In the genomic region with DNA sequence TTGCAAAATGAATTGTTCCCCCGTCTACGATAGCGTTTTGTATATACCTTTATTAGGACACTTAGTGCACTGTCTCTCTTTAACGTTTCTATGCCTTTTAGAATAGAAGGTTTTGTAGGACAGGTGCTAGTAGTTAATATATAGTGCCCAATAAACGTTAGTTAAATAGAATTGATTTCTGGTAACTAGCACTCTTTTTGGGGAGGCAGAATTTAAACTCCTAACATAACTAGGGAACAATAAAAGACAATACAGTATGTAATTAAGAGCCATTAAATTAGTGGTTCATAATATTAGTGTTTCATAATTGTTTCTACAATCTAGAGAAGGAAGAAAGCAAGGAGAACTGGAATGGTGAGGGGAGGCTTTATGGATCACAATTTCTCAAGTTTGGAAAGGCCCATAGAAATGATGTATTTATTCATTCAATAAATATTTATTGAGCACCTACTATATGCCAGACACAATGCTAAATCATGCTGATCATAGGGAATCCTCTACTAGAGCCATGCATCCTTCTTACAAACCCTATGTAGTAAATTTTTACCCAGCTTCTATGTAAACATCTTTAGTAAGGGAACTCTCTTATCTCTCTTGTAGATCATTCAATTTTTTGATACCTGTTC, we compare ENCODE assay signal across 8 cellular contexts. TPM values are rescaled to one million over a fixed set of nuclear protein-coding genes. Genes with fewer than 3 reads are reported as not detected.
A peak's percentile ranks its signal among the peaks of the same experiment; 100 is the strongest.
DNase-seq lines count a peak whose midpoint lies in the region; ATAC-seq, FAIRE-seq and TF ChIP-seq lines count a peak whose summit lies in the region.

No MANE protein-coding gene starts in this region.

- no TSS peak for BruUV-seq in HCT116 (replicated peaks; lab: Mats Ljungman, UMichigan)

- H3K4me3 ChIP-seq in HCT116 (replicated peaks in 1 of 2; ENCODE audit: low read depth in 1 of 2, low read length in 2 of 2), result peak overlapping the region; percentile 70 to 73
- H3K4me3 ChIP-seq in hepatocyte, result peak overlapping the region; percentile 27
- H3K4me3 ChIP-seq in small intestine (ENCODE audit: low read depth in 1 of 2, low read length in 2 of 2), result peak overlapping the region; percentile 50 to 56

- no peak for ATAC-seq in HCT116
- no peak for ATAC-seq in activated CD8-positive, alpha-beta T cell treated with anti-CD3 and anti-CD28 coated beads for 36 hours
- no peak for ATAC-seq in GM21390 (IDR thresholded peaks at IDR 0.05; ENCODE audit: unreplicated experiment)
- no peak for ATAC-seq in GM18502 (IDR thresholded peaks at IDR 0.05; ENCODE audit: poor library complexity, unreplicated experiment)
- ATAC-seq in GM21447 (IDR thresholded peaks at IDR 0.05; ENCODE audit: unreplicated experiment), result no peak
- no peak for ATAC-seq in HG02642 (IDR thresholded peaks at IDR 0.05; ENCODE audit: poor library complexity, unreplicated experiment)

- FAIRE-seq in small intestine (lab: Jason Lieb, UNC), result no peak

- H3K36me3 Mint-ChIP-seq in activated CD8-positive, alpha-beta T cell treated with anti-CD3 and anti-CD28 coated beads for 36 hours (ENCODE audit: low read depth), result peaks cover 31% of the 10 kb centered on the region

- no peaks in the 10 kb centered on the region for H3K79me2 ChIP-seq in HCT116 (ENCODE audit: insufficient read depth, low read length)
- H3K79me2 ChIP-seq in hepatocyte, result peaks cover 5% of the 10 kb centered on the region

- H3K4me1 Mint-ChIP-seq in activated CD8-positive, alpha-beta T cell treated with anti-CD3 and anti-CD28 coated beads for 36 hours (ENCODE audit: low read depth), result peaks cover 21% of the 10 kb centered on the region

- H3K9ac ChIP-seq in HCT116 (ENCODE audit: low read length), result peak overlapping the region; percentile 67

- H3K27me3 Mint-ChIP-seq in activated CD8-positive, alpha-beta T cell treated with anti-CD3 and anti-CD28 coated beads for 36 hours, result no peaks in the 10 kb centered on the region

- no peak for TF ChIP-seq RAD21 in HCT116 (IDR thresholded peaks at IDR 0.05; ENCODE audit: low read depth)

- peaks cover 6% of the 10 kb centered on the region for H3K9me3 Mint-ChIP-seq in activated CD8-positive, alpha-beta T cell treated with anti-CD3 and anti-CD28 coated beads for 36 hours

- H3K36me3 ChIP-seq in HCT116 (ENCODE audit: control insufficient read depth in 1 of 2, insufficient read depth in 2 of 2, low read length in 2 of 2) (no peaks in the 10 kb centered on the region), hepatocyte (replicated peaks; ENCODE audit: insufficient read depth, low read depth) (no peaks in the 10 kb centered on the region), small intestine (ENCODE audit: control insufficient read depth in 2 of 2, insufficient read depth in 2 of 2, low read length in 2 of 2) (no peaks in the 10 kb centered on the region)

- DNase-seq in HCT116 (ENCODE audit: low read depth, low spot score) (no peak), hepatocyte (ENCODE audit: low spot score) (no peak), small intestine (no peak)
- DNase-seq in activated CD8-positive, alpha-beta T cell treated with anti-CD3 and anti-CD28 coated beads for 36 hours, result no peak

- H3K9me3 ChIP-seq in HCT116 (ENCODE audit: control insufficient read depth in 1 of 2, insufficient read depth in 1 of 2, low read depth in 1 of 2, low read length in 2 of 2), result no peaks in the 10 kb centered on the region; a peak in 1 of 4 replicates
- H3K9me3 ChIP-seq in hepatocyte (ENCODE audit: low read depth), result no peaks in the 10 kb centered on the region
- no peaks in the 10 kb centered on the region for H3K9me3 ChIP-seq in small intestine (ENCODE audit: control insufficient read depth, low read depth)

- CTCF ChIA-PET in HCT116 (lab: Charles Lee), result interaction anchor here (0.7 to 2.4 kb wide), 8 partner anchors 12 to 120 kb away, joined by 4 to 11 read pairs (median 8); a partner anchor contains a TSS
- CTCF ChIA-PET in activated CD8-positive, alpha-beta T cell treated with anti-CD3 and anti-CD28 coated beads for 36 hours (lab: Charles Lee), result interaction anchor here (0.7 to 8.9 kb wide), 11 partner anchors 13 to 120 kb away, joined by 3 to 93 read pairs (median 5); a partner anchor contains a TSS

- peak overlapping the region; percentile 92 for H3K4me3 Mint-ChIP-seq in activated CD8-positive, alpha-beta T cell treated with anti-CD3 and anti-CD28 coated beads for 36 hours

- H3K27ac Mint-ChIP-seq in activated CD8-positive, alpha-beta T cell treated with anti-CD3 and anti-CD28 coated beads for 36 hours, result peak overlapping the region; percentile 91

- H3K27ac ChIP-seq in HCT116 (ENCODE audit: low read depth, low read length) (peak overlapping the region; percentile 64), hepatocyte (peak overlapping the region; percentile 89), small intestine (ENCODE audit: low read depth in 1 of 2, low read length in 1 of 2) (peak overlapping the region; percentile 60 to 96)

- H2AFZ ChIP-seq in HCT116 (ENCODE audit: low read depth, low read length, poor library complexity, severe bottlenecking) (peak overlapping the region; percentile 42), hepatocyte (peak overlapping the region; percentile 70)

- H3K9me2 ChIP-seq in HCT116 (ENCODE audit: insufficient read depth), result no peaks in the 10 kb centered on the region
- no peaks in the 10 kb centered on the region for H3K9me2 ChIP-seq in hepatocyte (replicated peaks; ENCODE audit: insufficient read depth)

- intact Hi-C loops in HCT116 (cut with micrococcal nuclease), result loop anchor here (1.0 kb wide), 1 partner anchor 8 kb away; no protein-coding TSS in a partner anchor
- intact Hi-C loops in activated CD8-positive, alpha-beta T cell treated with anti-CD3 and anti-CD28 coated beads for 36 hours (cut with micrococcal nuclease), result loop anchor here (2.0 kb wide), 1 partner anchor 32 kb away; a partner anchor contains a TSS

- H3K27me3 ChIP-seq in HCT116 (ENCODE audit: insufficient read depth, low read length) (no peaks in the 10 kb centered on the region), hepatocyte (peaks cover 14% of the 10 kb centered on the region), small intestine (ENCODE audit: control insufficient read depth in 2 of 2, insufficient read depth in 2 of 2, low read length in 2 of 2) (no peaks in the 10 kb centered on the region)

- RAD21 ChIA-PET in HCT116 (lab: Charles Lee; ENCODE audit: low non-redundant PET in 1 of 2, low total read pairs in 2 of 2, uncharacterized antibody in 2 of 2, unreplicated experiment in 2 of 2), result no interaction called here

- H3K4me1 ChIP-seq in HCT116 (ENCODE audit: control insufficient read depth in 1 of 2, insufficient read depth in 2 of 2, low read length in 2 of 2) (peaks cover 19 to 27% of the 10 kb centered on the region in 2 experiments), hepatocyte (ENCODE audit: insufficient read depth) (peaks cover 32% of the 10 kb centered on the region), small intestine (ENCODE audit: control insufficient read depth in 2 of 2, insufficient read depth in 1 of 2, low read depth in 1 of 2, low read length in 1 of 2) (peaks cover 2 to 7% of the 10 kb centered on the region in 2 donors)

- 15% methylated on average over 5 of the region's 5 CpGs for WGBS in hepatocyte (ENCODE audit: low lambda C conversion rate, missing lambda C conversion rate)
- WGBS in small intestine, 3 donors, result 0 to 1% (median 0%) methylated on average over 5 of the region's 5 CpGs

- H3K4me2 ChIP-seq in HCT116 (ENCODE audit: low read length) (peak overlapping the region; percentile 80), hepatocyte (peak overlapping the region; percentile 94)

- TF ChIP-seq CTCF in HCT116 (IDR thresholded peaks at IDR 0.05 in 2 of 3, conservative IDR thresholded peaks at IDR 0.05 in 1 of 3; ENCODE audit: borderline replicate concordance in 1 of 3, insufficient read depth in 1 of 3, low read depth in 2 of 3, low read length in 2 of 3) (no peak), hepatocyte (IDR thresholded peaks at IDR 0.05; ENCODE audit: poor library complexity) (no peak)
- no peak for TF ChIP-seq CTCF in activated CD8-positive, alpha-beta T cell treated with anti-CD3 and anti-CD28 coated beads for 36 hours (IDR thresholded peaks at IDR 0.05)

- TF ChIP-seq POLR2A in HCT116 (IDR thresholded peaks at IDR 0.05; ENCODE audit: borderline replicate concordance, extremely low read depth, insufficient read depth, insufficient read length), result no peak

- POLR2A ChIA-PET in HCT116 (lab: Charles Lee), result interaction anchor here (0.9 to 2.1 kb wide), 13 partner anchors 12 to 107 kb away, joined by 3 to 22 read pairs (median 5); a partner anchor contains a TSS
- POLR2A ChIA-PET in activated CD8-positive, alpha-beta T cell treated with anti-CD3 and anti-CD28 coated beads for 36 hours (lab: Charles Lee), result interaction anchor here (0.7 to 12.8 kb wide), 12 partner anchors 11 to 102 kb away, joined by 3 to 160 read pairs (median 6); a partner anchor contains a TSS

- no peaks in the 10 kb centered on the region for H4K20me1 ChIP-seq in HCT116 (ENCODE audit: insufficient read depth)
- no peaks in the 10 kb centered on the region for H4K20me1 ChIP-seq in hepatocyte (ENCODE audit: insufficient read depth, poor library complexity, severe bottlenecking)

RNA-seq across cellular contexts. Expression of a gene that starts 0.7 kb away (rescaled TPM):
- 17.9 TPM for total RNA-seq in HCT116 (2021; ENCODE audit: unreplicated experiment)
- polyA plus RNA-seq in HCT116 (2012), result 26.3 and 28.6 TPM in 2 replicates
- total RNA-seq in activated CD8-positive, alpha-beta T cell treated with anti-CD3 and anti-CD28 coated beads for 36 hours, result 10 to 100 TPM; 22.3 to 23.3 TPM
- 10.5 and 15.6 TPM in 2 replicates for total RNA-seq in hepatocyte
- polyA plus RNA-seq in hepatocyte, result 27.2 and 27.3 TPM in 2 replicates
- polyA plus RNA-seq in small intestine, result 10 to 100 TPM; 33.6 to 37.3 (median 34.0) TPM

RNA-seq across cellular contexts. Expression of a gene that starts 0.9 kb away (rescaled TPM):
- 1.1 TPM for total RNA-seq in HCT116 (2021; ENCODE audit: unreplicated experiment)
- polyA plus RNA-seq in HCT116 (2012), result 0.95 and 0.97 TPM in 2 replicates
- total RNA-seq in activated CD8-positive, alpha-beta T cell treated with anti-CD3 and anti-CD28 coated beads for 36 hours, result 1 to 10 TPM; 6.6 to 7.7 TPM
- total RNA-seq in hepatocyte, result 0.28 and 0.90 TPM in 2 replicates
- polyA plus RNA-seq in hepatocyte, result 0.76 and 0.83 TPM in 2 replicates
- 1 to 10 TPM in 1 of 3 donors, under 1 TPM in 2; 0.48 to 1.1 (median 0.54) TPM for polyA plus RNA-seq in small intestine

RNA-seq across cellular contexts. Expression of a gene that starts 7.4 kb away (rescaled TPM):
- total RNA-seq in HCT116 (2021; ENCODE audit: unreplicated experiment) (12.4 TPM), hepatocyte (14.0 and 17.9 TPM in 2 replicates)
- polyA plus RNA-seq in HCT116 (2012), result 4.7 and 5.6 TPM in 2 replicates
- total RNA-seq in activated CD8-positive, alpha-beta T cell treated with anti-CD3 and anti-CD28 coated beads for 36 hours, result 10 to 100 TPM; 41.5 to 43.6 TPM
- polyA plus RNA-seq in hepatocyte (15.3 and 16.3 TPM in 2 replicates), small intestine (1 to 10 TPM in 2 of 3 donors, under 1 TPM in 1; 0.67 to 7.1 (median 3.2) TPM)

RNA-seq across cellular contexts. Expression of a gene that starts 31.1 kb away (rescaled TPM):
- total RNA-seq in HCT116 (2021; ENCODE audit: unreplicated experiment) (2.5 TPM), hepatocyte (160 TPM in 2 replicates)
- not detected in 2 replicates for polyA plus RNA-seq in HCT116 (2012)
- total RNA-seq in activated CD8-positive, alpha-beta T cell treated with anti-CD3 and anti-CD28 coated beads for 36 hours, result 100 to 1,000 TPM; 130 to 134 TPM
- polyA plus RNA-seq in hepatocyte (75.3 and 85.0 TPM in 2 replicates), small intestine (100 to 1,000 TPM in 2 of 3 donors, 10 to 100 TPM in 1; 85.4 to 362 (median 170) TPM)

RNA-seq across cellular contexts. Expression of a gene that starts 37.9 kb away (rescaled TPM):
- total RNA-seq in HCT116 (2021; ENCODE audit: unreplicated experiment) (195 TPM), hepatocyte (141 and 154 TPM in 2 replicates)
- 234 and 261 TPM in 2 replicates for polyA plus RNA-seq in HCT116 (2012)
- 100 to 1,000 TPM; 261 to 269 TPM for total RNA-seq in activated CD8-positive, alpha-beta T cell treated with anti-CD3 and anti-CD28 coated beads for 36 hours
- polyA plus RNA-seq in hepatocyte (185 and 189 TPM in 2 replicates), small intestine (100 to 1,000 TPM in 1 of 3 donors, 10 to 100 TPM in 2; 62.2 to 151 (median 95.9) TPM)
